In genomic region chr6:26554669-26555504, GRCh38 we compare ENCODE assay signal across 9 cellular contexts. TPM values are rescaled to one million over a fixed set of nuclear protein-coding genes. Genes with fewer than 3 reads are reported as not detected.
A peak's percentile ranks its signal among the peaks of the same experiment; 100 is the strongest.
DNase-seq lines count a peak whose midpoint lies in the region; ATAC-seq and TF ChIP-seq lines count a peak whose summit lies in the region.
"Had no signal": no experiment of that assay in that cellular context is flagged by ENCODE, and none has a peak within 500 bp of the region (broad histone marks: within the 10 kb centered on the region; RNA-seq: fewer than 3 reads in every experiment).

No MANE protein-coding gene starts in this region.

- H3K27me3 Mint-ChIP-seq in H9 (ENCODE audit: low read depth) = peaks cover 4% of the 10 kb centered on the region
- H3K27me3 Mint-ChIP-seq in nephron progenitor cell (ENCODE audit: low read depth, poor library complexity) = peaks cover 14% of the 10 kb centered on the region
- H3K27me3 Mint-ChIP-seq: stimulated activated naive CD8-positive, alpha-beta T cell treated with anti-CD3 and anti-CD28 coated beads, Interleukin-15, Interleukin-2, amounts not matched to agents 100 ng/mL and 50 ng/mL, for 24 hours had no signal

- H3K27ac ChIP-seq in H9 (ENCODE audit: insufficient read length, low read depth, low read length) (no peak overlapping the region), esophagus squamous epithelium (peak overlapping the region in 3 of 4 donors; percentile 86 to 89 (median 88)), aorta (ENCODE audit: low read depth in 1 of 2, low read length in 2 of 2) (peak overlapping the region in 1 of 2 donors; percentile 12)

- CTCF ChIA-PET in BJ (lab: Yijun Ruan, JAX) = interaction anchor here (0.5 to 2.4 kb wide), 8 partner anchors 14 to 429 kb away, joined by 3 to 10 read pairs (median 6); partner anchors contain the start of gene HMGN4

- H3K14ac ChIP-seq in H9 (ENCODE audit: insufficient read depth, low read length) = no peak overlapping the region

- no peak overlapping the region for H4K8ac ChIP-seq in H9 (replicated peaks; ENCODE audit: insufficient read length, low read depth, low read length)

- H3K4me1 ChIP-seq in H9 (ENCODE audit: insufficient read depth, low read length) = no peaks in the 10 kb centered on the region
- peaks cover 6 to 41% (median 18%) of the 10 kb centered on the region in 3 donors for H3K4me1 ChIP-seq in esophagus squamous epithelium
- peaks cover 0 to 4% of the 10 kb centered on the region in 2 donors for H3K4me1 ChIP-seq in aorta (ENCODE audit: control insufficient read depth in 1 of 2, insufficient read depth in 2 of 2, low read length in 2 of 2)

- H2BK5ac ChIP-seq in H9 (ENCODE audit: insufficient read length, low read length) = no peak overlapping the region

- H3K23me2 ChIP-seq in H9 (ENCODE audit: insufficient read length, low read depth, low read length, poor library complexity, severe bottlenecking) = peaks cover 19% of the 10 kb centered on the region

- no peaks in the 10 kb centered on the region for H3K9me3 ChIP-seq in H9 (ENCODE audit: control insufficient read depth, low read depth, low read length)
- H3K9me3 ChIP-seq in esophagus squamous epithelium = no peaks in the 10 kb centered on the region
- H3K9me3 ChIP-seq in aorta (ENCODE audit: control insufficient read depth, low read length) = no peaks in the 10 kb centered on the region

- peak overlapping the region in 1 of 3 experiments; percentile 54; a peak in 3 of 7 replicates for H3K27ac Mint-ChIP-seq in H9
- H3K27ac Mint-ChIP-seq in nephron progenitor cell = no peak overlapping the region
- H3K27ac Mint-ChIP-seq: stimulated activated naive CD8-positive, alpha-beta T cell treated with anti-CD3 and anti-CD28 coated beads, Interleukin-15, Interleukin-2, amounts not matched to agents 100 ng/mL and 50 ng/mL, for 24 hours had no signal

- H2BK20ac ChIP-seq in H9 (ENCODE audit: low read depth, low read length, poor library complexity, severe bottlenecking) = no peak overlapping the region

- H3K36me3 Mint-ChIP-seq in H9 (ENCODE audit: insufficient read depth in 1 of 3, low read depth in 3 of 3) = no peaks in the 10 kb centered on the region; a peak in 1 of 7 replicates
- H3K36me3 Mint-ChIP-seq in nephron progenitor cell (ENCODE audit: low read depth) = no peaks in the 10 kb centered on the region

- no peaks in the 10 kb centered on the region for H3K79me2 ChIP-seq in H9 (ENCODE audit: insufficient read depth, low read length)

- DNase-seq in BJ (ENCODE audit: low read depth) = no peak
- peak; percentile 58 for DNase-seq in H9
- peak; percentile 37 for DNase-seq in NOMO-1 treated with DMSO at 0.1 percent for 48 hours (lab: John Stamatoyannopoulos, UW; ENCODE audit: unreplicated experiment)
- peak; percentile 40 for DNase-seq in activated CD8-positive, alpha-beta memory T cell treated with anti-CD3 and anti-CD28 coated beads, Interleukin-2, amount 50 U/mL, for 24 hours (ENCODE audit: extremely low read depth)
- no peak for DNase-seq in esophagus squamous epithelium (lab: John Stamatoyannopoulos, UW)
- peak; percentile 61 for DNase-seq in nephron progenitor cell
- no peak for DNase-seq in aorta
- DNase-seq in iPS-NIHi11 (ENCODE audit: low spot score) = no peak

- no peaks in the 10 kb centered on the region for H4K20me1 ChIP-seq in H9 (ENCODE audit: control insufficient read depth, insufficient read depth, insufficient read length)

- H3K9me3 Mint-ChIP-seq in H9 = peaks cover 0 to 3% of the 10 kb centered on the region in 2 experiments; a peak in 2 of 5 replicates
- H3K9me3 Mint-ChIP-seq in nephron progenitor cell = no peaks in the 10 kb centered on the region
- H3K9me3 Mint-ChIP-seq: stimulated activated naive CD8-positive, alpha-beta T cell treated with anti-CD3 and anti-CD28 coated beads, Interleukin-15, Interleukin-2, amounts not matched to agents 100 ng/mL and 50 ng/mL, for 24 hours had no signal

- no peak overlapping the region for H4K91ac ChIP-seq in H9 (ENCODE audit: insufficient read length, low read depth, low read length)

- H3K23ac ChIP-seq in H9 (ENCODE audit: insufficient read length, low read depth, low read length) = no peak overlapping the region

- POLR2A ChIA-PET in BJ (lab: Charles Lee) = interaction anchor here (0.6 kb wide), 1 partner anchor 331 kb away, joined by 3 read pairs; no protein-coding TSS in a partner anchor

- H3K9ac ChIP-seq in H9 (ENCODE audit: extremely low read depth, insufficient read length, low read length) = no peak overlapping the region

- no peak for TF ChIP-seq POLR2A in esophagus squamous epithelium (IDR thresholded peaks at IDR 0.05)

- H2AFZ ChIP-seq in H9 (ENCODE audit: low read length) = peak overlapping the region; percentile 3

- intact Hi-C loops in esophagus squamous epithelium (cut with DNase I) = no loop called here
- intact Hi-C loops in aorta (cut with DNase I) = loop anchor here (1.0 to 10.0 kb wide), 3 partner anchors 14 to 380 kb away; no protein-coding TSS in a partner anchor

- no peak overlapping the region for H2BK120ac ChIP-seq in H9 (ENCODE audit: low read depth, low read length, poor library complexity, severe bottlenecking)

- H3K4me3 ChIP-seq in BJ (ENCODE audit: low read depth, low read length) (peak overlapping the region; percentile 38), esophagus squamous epithelium (peak overlapping the region in 3 of 4 donors; percentile 51 to 68 (median 57)), aorta (ENCODE audit: low read length in 2 of 2) (no peak overlapping the region)

- TF ChIP-seq CTCF in BJ (IDR thresholded peaks at IDR 0.05; ENCODE audit: insufficient read depth, low read depth, low read length) = no peak
- TF ChIP-seq CTCF in H9 (conservative IDR thresholded peaks at IDR 0.05) = no peak
- TF ChIP-seq CTCF in esophagus squamous epithelium (IDR thresholded peaks at IDR 0.05) = no peak
- no peak for TF ChIP-seq CTCF in nephron progenitor cell (IDR thresholded peaks at IDR 0.05)

- no peak overlapping the region for H2BK12ac ChIP-seq in H9 (ENCODE audit: insufficient read length, low read depth, low read length)

- no peak overlapping the region for H3K4me3 Mint-ChIP-seq in H9
- no peak overlapping the region for H3K4me3 Mint-ChIP-seq in nephron progenitor cell
- H3K4me3 Mint-ChIP-seq: stimulated activated naive CD8-positive, alpha-beta T cell treated with anti-CD3 and anti-CD28 coated beads, Interleukin-15, Interleukin-2, amounts not matched to agents 100 ng/mL and 50 ng/mL, for 24 hours had no signal

- H3K18ac ChIP-seq in H9 (ENCODE audit: insufficient read length, low read depth, low read length) = no peak overlapping the region

- H3K4ac ChIP-seq in H9 (ENCODE audit: low read depth, low read length) = no peak overlapping the region

- WGBS in H9 (ENCODE audit: extremely low coverage, insufficient read length, low lambda C conversion rate) = no CpG with 5 or more reads among the region's 27 CpGs
- WGBS in esophagus squamous epithelium, 2 donors = 15% methylated on average over 27 of the region's 27 CpGs
- 24 to 29% methylated on average over 27 of the region's 27 CpGs for WGBS in aorta, 2 donors

- no peak overlapping the region for H4K5ac ChIP-seq in H9 (ENCODE audit: insufficient read length, low read depth, low read length)

- H3K27me3 ChIP-seq in BJ (ENCODE audit: control insufficient read depth, insufficient read depth, low read length) = no peaks in the 10 kb centered on the region
- no peaks in the 10 kb centered on the region for H3K27me3 ChIP-seq in H9 (ENCODE audit: insufficient read depth, low read length)
- H3K27me3 ChIP-seq in esophagus squamous epithelium = no peaks in the 10 kb centered on the region
- H3K27me3 ChIP-seq in aorta (ENCODE audit: control insufficient read depth in 1 of 2, insufficient read depth in 2 of 2, low read length in 1 of 2) = no peaks in the 10 kb centered on the region

- no peak overlapping the region for H3T11ph ChIP-seq in H9 (ENCODE audit: low read length)

- peak overlapping the region; percentile 72 for H3K4me2 ChIP-seq in H9 (ENCODE audit: insufficient read depth, insufficient read length, low read length)

- peak; percentile 32 for ATAC-seq in aorta (ENCODE audit: low FRiP score)

- no peak overlapping the region for H3K56ac ChIP-seq in H9 (ENCODE audit: insufficient read length, low read depth, low read length)

- no peaks in the 10 kb centered on the region for H3K36me3 ChIP-seq in BJ (ENCODE audit: control insufficient read depth, insufficient read depth, low read length)
- H3K36me3 ChIP-seq in esophagus squamous epithelium = no peaks in the 10 kb centered on the region
- H3K36me3 ChIP-seq in aorta (ENCODE audit: control insufficient read depth in 1 of 2, insufficient read depth in 2 of 2, low read length in 1 of 2) = no peaks in the 10 kb centered on the region

- H3K4me1 Mint-ChIP-seq in H9 (peaks cover 8 to 12% of the 10 kb centered on the region in 2 experiments; a peak in 3 of 4 replicates), nephron progenitor cell (peaks cover 16% of the 10 kb centered on the region)

- no peaks in the 10 kb centered on the region for H3K79me1 ChIP-seq in H9 (ENCODE audit: insufficient read depth, low read depth, low read length, poor library complexity, severe bottlenecking)

- no peak overlapping the region for H2BK15ac ChIP-seq in H9 (ENCODE audit: low read depth, low read length)

- H2AK5ac ChIP-seq in H9 (ENCODE audit: insufficient read length, low read length) = no peak overlapping the region

RNA-seq across cellular contexts. Expression of gene HMGN4, which starts 16.7 kb away (rescaled TPM):
- 41.4 and 60.9 TPM in 2 replicates for polyA plus RNA-seq in BJ (2011; rRNA removed)
- polyA minus RNA-seq in BJ (2011; rRNA and poly(A)+ RNA removed) = 11.8 and 16.5 TPM in 2 replicates
- total RNA-seq in H9 (2021) = 50.4 and 54.7 TPM in 2 replicates
- total RNA-seq in esophagus squamous epithelium = 10 to 100 TPM; 18.1 to 53.2 (median 36.7) TPM
- 10 to 100 TPM; 48.4 to 69.0 TPM for total RNA-seq in aorta
- 10 to 100 TPM; 36.4 to 43.8 TPM for polyA plus RNA-seq in aorta

RNA-seq across cellular contexts. Expression of gene ABT1, which starts 41.9 kb away (rescaled TPM):
- polyA plus RNA-seq in BJ (2011; rRNA removed) (16.1 and 18.4 TPM in 2 replicates), aorta (10 to 100 TPM in 1 of 2 donors, 1 to 10 TPM in 1; 8.4 to 10.3 TPM)
- polyA minus RNA-seq in BJ (2011; rRNA and poly(A)+ RNA removed) = 9.2 and 11.0 TPM in 2 replicates
- total RNA-seq in H9 (2021) (26.4 and 27.3 TPM in 2 replicates), esophagus squamous epithelium (10 to 100 TPM; 16.0 to 23.5 (median 17.1) TPM), aorta (10 to 100 TPM; 10.7 TPM)

RNA-seq across cellular contexts. Expression of gene BTN1A1, which starts 54.8 kb away (rescaled TPM):
- polyA plus RNA-seq in BJ (2011; rRNA removed) (not detected in 2 replicates), aorta (not detected)
- polyA minus RNA-seq in BJ (2011; rRNA and poly(A)+ RNA removed) = not detected in 2 replicates
- total RNA-seq in H9 (2021) (0.15 and 0.18 TPM in 2 replicates), esophagus squamous epithelium (not detected), aorta (not detected)

Comparison
In these comparisons a context has a peak if more than half of its experiments do, and no peak if none do; other contexts are left out.
1. DNase-seq: peak in H9 (single experiment), NOMO-1 treated with DMSO at 0.1 percent for 48 hours (single experiment), activated CD8-positive, alpha-beta memory T cell treated with anti-CD3 and anti-CD28 coated beads, Interleukin-2, amount 50 U/mL, for 24 hours (single experiment) and nephron progenitor cell (single experiment); none in BJ (single experiment), esophagus squamous epithelium (single experiment), aorta (0 of 2) and iPS-NIHi11 (single experiment).
2. H3K4me3 ChIP-seq: peak in BJ (single experiment) and esophagus squamous epithelium (3 of 4); none in aorta (0 of 2).